In genomic region chr12:49061157-49061650, GRCh38 we compare ENCODE assay signal across 8 cellular contexts. TPM values are rescaled to one million over a fixed set of nuclear protein-coding genes. Genes with fewer than 3 reads are reported as not detected.
A peak's percentile ranks its signal among the peaks of the same experiment; 100 is the strongest.
DNase-seq lines count a peak whose midpoint lies in the region; ATAC-seq, FAIRE-seq and TF ChIP-seq lines count a peak whose summit lies in the region.

No MANE protein-coding gene starts in this region.

- ATAC-seq in left ventricle myocardium superior (no peak), GM12878 (no peak), lung (ENCODE audit: insufficient read depth, low FRiP score) (no peak), GM21381 (IDR thresholded peaks at IDR 0.05; ENCODE audit: unreplicated experiment) (no peak), GM21619 (IDR thresholded peaks at IDR 0.05; ENCODE audit: unreplicated experiment) (no peak)

- CTCF ChIA-PET in GM12878 (lab: Yijun Ruan, JAX), result interaction anchor here (7.7 to 12.5 kb wide), 2 partner anchors 25 to 36 kb away, joined by 244 to 254 read pairs; partner anchors contain the start of gene DHH

- peak overlapping the region; percentile 77 for H3K4me3 ChIP-seq in cardiac muscle cell
- peak overlapping the region; percentile 99 for H3K4me3 ChIP-seq in GM12878
- H3K4me3 ChIP-seq in lung, result peak overlapping the region; percentile 91
- H3K4me3 ChIP-seq in uterus, result peak overlapping the region; percentile 61 to 93

- H3K9me3 ChIP-seq in cardiac muscle cell (ENCODE audit: low read depth) (no peaks in the 10 kb centered on the region), GM12878 (replicated peaks; ENCODE audit: control insufficient read depth, insufficient read depth, low read length) (no peaks in the 10 kb centered on the region), lung (ENCODE audit: control insufficient read depth in 2 of 2, insufficient read depth in 1 of 2, low read length in 1 of 2) (no peaks in the 10 kb centered on the region), uterus (no peaks in the 10 kb centered on the region)

- peaks cover 52% of the 10 kb centered on the region for H3K79me2 ChIP-seq in GM12878 (ENCODE audit: control insufficient read depth, insufficient read depth, low read length)

- H3K27me3 ChIP-seq in cardiac muscle cell (no peaks in the 10 kb centered on the region), GM12878 (replicated peaks in 1 of 2; ENCODE audit: control insufficient read depth in 2 of 2, insufficient read depth in 2 of 2, low read length in 1 of 2) (no peaks in the 10 kb centered on the region), lung (ENCODE audit: control insufficient read depth, insufficient read depth) (no peaks in the 10 kb centered on the region), uterus (no peaks in the 10 kb centered on the region)

- intact Hi-C loops in left ventricle myocardium superior (cut with micrococcal nuclease) (loop anchor here (10.0 kb wide), 1 partner anchor 174 kb away; no protein-coding TSS in a partner anchor), GM12878 (cut with micrococcal nuclease; ENCODE audit: unreplicated experiment) (loop anchor here (5.0 kb wide), 1 partner anchor 51 kb away; the partner anchor contains the start of gene LMBR1L), uterus (cut with DNase I; ENCODE audit: low total_unique reads) (loop anchor here (10.0 kb wide), 1 partner anchor 64 kb away; no protein-coding TSS in a partner anchor)

- SMC1A ChIA-PET in GM12878 (lab: Charles Lee; ENCODE audit: uncharacterized antibody, unreplicated experiment), result no interaction called here

- H4K20me1 ChIP-seq in GM12878 (ENCODE audit: control insufficient read depth, insufficient read depth), result 0 out of 2 replicates have a peak, but pooled peaks cover 6% of the 10 kb centered on the region

- TF ChIP-seq POLR2A in GM12878 (IDR thresholded peaks at IDR 0.05; ENCODE audit: low read depth, low read length), result no peak
- no peak for TF ChIP-seq POLR2A in uterus (IDR thresholded peaks at IDR 0.05)

- RAD21 ChIA-PET in GM12878 (lab: Charles Lee; ENCODE audit: unreplicated experiment), result no interaction called here

- BruUV-seq in GM12878 (replicated peaks; lab: Mats Ljungman, UMichigan), result TSS peak; percentile 93

- TF ChIP-seq CTCF in cardiac muscle cell (IDR thresholded peaks at IDR 0.05; ENCODE audit: low read depth, low read length) (no peak), GM12878 (IDR thresholded peaks at IDR 0.05 in 2 of 3, conservative IDR thresholded peaks at IDR 0.05 in 1 of 3; ENCODE audit: control insufficient read depth in 2 of 3, extremely low read depth in 1 of 3, insufficient read depth in 1 of 3, low read depth in 3 of 3, low read length in 3 of 3) (no peak), lung (IDR thresholded peaks at IDR 0.05; ENCODE audit: control extremely low read depth, extremely low read depth) (no peak), uterus (IDR thresholded peaks at IDR 0.05) (no peak)

- H3K4me1 ChIP-seq in cardiac muscle cell (ENCODE audit: low read depth), result peaks cover 20% of the 10 kb centered on the region
- H3K4me1 ChIP-seq in GM12878 (ENCODE audit: control insufficient read depth, insufficient read depth, low read length), result peaks cover 6% of the 10 kb centered on the region
- H3K4me1 ChIP-seq in lung (ENCODE audit: control insufficient read depth in 2 of 2, insufficient read depth in 2 of 2, low read length in 2 of 2), result peaks cover 6 to 21% of the 10 kb centered on the region in 2 donors
- H3K4me1 ChIP-seq in uterus, result peaks cover 0 to 12% of the 10 kb centered on the region in 2 donors

- 16% methylated on average over 16 of the region's 16 CpGs for WGBS in GM12878 (ENCODE audit: insufficient coverage, insufficient replicate concordance, low lambda C conversion rate, missing lambda C conversion rate)
- 7 to 13% methylated on average over 16 of the region's 16 CpGs for WGBS in lung, 2 donors

- in situ Hi-C loops in GM12878 (cut with MboI), result loop anchor here (10.0 kb wide), 1 partner anchor 174 kb away; no protein-coding TSS in a partner anchor

- POLR2A ChIA-PET in GM12878 (lab: Charles Lee), result interaction anchor here (5.4 kb wide), 1 partner anchor 70 kb away, joined by 32 read pairs; the partner anchor contains the start of gene TUBA1B

- no peak for FAIRE-seq in GM12878 (lab: Jason Lieb, UNC)

- H3K27ac ChIP-seq in cardiac muscle cell (peak overlapping the region; percentile 99), GM12878 (ENCODE audit: control insufficient read depth, insufficient read depth) (peak overlapping the region; percentile 99), lung (ENCODE audit: low read depth in 1 of 2, low read length in 1 of 2) (peak overlapping the region; percentile 98 to 99), uterus (peak overlapping the region; percentile 94 to 98)

- H3K36me3 ChIP-seq in cardiac muscle cell, result no peaks in the 10 kb centered on the region
- H3K36me3 ChIP-seq in GM12878 (ENCODE audit: control insufficient read depth in 2 of 2, insufficient read depth in 2 of 2, low read length in 1 of 2), result no peaks in the 10 kb centered on the region
- no peaks in the 10 kb centered on the region for H3K36me3 ChIP-seq in lung (ENCODE audit: control insufficient read depth in 2 of 2, insufficient read depth in 2 of 2, low read length in 2 of 2)
- no peaks in the 10 kb centered on the region for H3K36me3 ChIP-seq in uterus

- H3K4me2 ChIP-seq in GM12878 (ENCODE audit: control insufficient read depth, insufficient read depth), result peak overlapping the region; percentile 91

- no peak for TF ChIP-seq EP300 in GM12878 (IDR thresholded peaks at IDR 0.05; ENCODE audit: borderline replicate concordance in 1 of 2, control insufficient read depth in 1 of 2, low read depth in 2 of 2, low read length in 2 of 2)

- peak overlapping the region; percentile 98 for H3K9ac ChIP-seq in GM12878 (ENCODE audit: control insufficient read depth, insufficient read depth, low read length)

- no peak for TF ChIP-seq RAD21 in GM12878 (IDR thresholded peaks at IDR 0.05; ENCODE audit: insufficient read depth, low read depth, low read length)

- DNase-seq in cardiac muscle cell (ENCODE audit: low read depth in 1 of 2, low spot score in 1 of 2), result no peak
- no peak for DNase-seq in left ventricle myocardium superior
- DNase-seq in GM12878 (ENCODE audit: low read depth, low spot score), result no peak
- DNase-seq in lung (ENCODE audit: low spot score), result no peak
- DNase-seq in uterus, result no peak
- no peak for DNase-seq in activated CD8-positive, alpha-beta memory T cell treated with anti-CD3 and anti-CD28 coated beads, Interleukin-2, amount 50 U/mL, for 48 hours

- peak overlapping the region; percentile 98 for H2AFZ ChIP-seq in GM12878 (ENCODE audit: control insufficient read depth, low read depth, low read length)

RNA-seq across cellular contexts. Expression of gene KMT2D, which starts 0.6 kb away (rescaled TPM):
- total RNA-seq in cardiac muscle cell (28.8 and 41.3 TPM in 2 replicates), left ventricle myocardium superior (43.8 TPM), GM12878 (2014; rRNA removed) (10.7 and 13.3 TPM in 2 replicates), GM12878 (2014; rRNA removed; fragmentation: Illumina TruSeq; extraction: Trizol) (9.6 and 10.8 TPM in 2 replicates), GM12878 (2021) (57.9 and 71.5 TPM in 2 replicates), lung (100 to 1,000 TPM in 1 of 2 donors, 10 to 100 TPM in 1; 58.7 to 115 TPM), uterus (100 to 1,000 TPM in 1 of 4 donors, 10 to 100 TPM in 3; 22.3 to 138 (median 38.2) TPM)
- polyA plus RNA-seq in cardiac muscle cell (31.0 and 41.3 TPM in 2 replicates), GM12878 (2011; rRNA removed) (4.6 and 7.9 TPM in 2 replicates), GM12878 (2014; fragmentation: Illumina TruSeq; extraction: Trizol) (39.7 and 45.6 TPM in 2 replicates), GM12878 (2014; fragmentation: Nextera tagmentation; extraction: Ambion mirVana) (1 to 10 TPM in 1 of 2 experiments, under 1 TPM in 1; 0.51 to 1.2 TPM), GM12878 (2014; rRNA removed) (32.7 and 33.8 TPM in 2 replicates), GM12878 (2016; fragmentation: Nextera tagmentation; extraction: Ambion mirVana) (10 to 100 TPM; 10.1 to 10.6 TPM), lung (10 to 100 TPM; 27.6 to 39.7 TPM)
- total RNA-seq in GM12878 (2013; cell fraction: nucleolus; rRNA removed), result 68.5 and 83.4 TPM in 2 replicates
- 9.2 TPM for polyA plus RNA-seq in GM12878 (2011; ENCODE audit: low read depth)
- 9.5 and 10.4 TPM in 2 replicates for polyA plus RNA-seq in GM12878 (2011; cell fraction: cytosol; rRNA removed)
- 51.4 and 63.1 TPM in 2 replicates for polyA plus RNA-seq in GM12878 (2011; cell fraction: nucleus; rRNA removed)
- polyA plus RNA-seq in GM12878 (2012), result 21.0 and 22.3 TPM in 2 replicates
- 15.4 and 17.8 TPM in 2 replicates for polyA minus RNA-seq in GM12878 (2011; rRNA and poly(A)+ RNA removed)
- 25.7 and 28.3 TPM in 2 replicates for polyA minus RNA-seq in GM12878 (2011; cell fraction: cytosol; rRNA and poly(A)+ RNA removed)
- polyA minus RNA-seq in GM12878 (2011; cell fraction: nucleus; rRNA and poly(A)+ RNA removed), result 13.2 and 31.3 TPM in 2 replicates

RNA-seq across cellular contexts. Expression of gene RHEBL1, which starts 8.6 kb away (rescaled TPM):
- total RNA-seq in cardiac muscle cell (0.42 and 1.1 TPM in 2 replicates), left ventricle myocardium superior (0.32 TPM), GM12878 (2014; rRNA removed) (8.7 and 11.0 TPM in 2 replicates), GM12878 (2014; rRNA removed; fragmentation: Illumina TruSeq; extraction: Trizol) (5.9 and 6.4 TPM in 2 replicates), GM12878 (2021) (7.2 and 7.9 TPM in 2 replicates), lung (1 to 10 TPM in 1 of 2 donors, under 1 TPM in 1; 0.51 to 2.4 TPM), uterus (under 1 TPM in 1 of 4 donors, not detected in 3; 0.37 TPM)
- polyA plus RNA-seq in cardiac muscle cell (0.94 and 1.0 TPM in 2 replicates), GM12878 (2011; rRNA removed) (13.1 and 15.3 TPM in 2 replicates), GM12878 (2014; fragmentation: Illumina TruSeq; extraction: Trizol) (5.5 and 6.2 TPM in 2 replicates), GM12878 (2014; fragmentation: Nextera tagmentation; extraction: Ambion mirVana) (10 to 100 TPM; 17.9 to 18.7 TPM), GM12878 (2014; rRNA removed) (9.2 and 11.1 TPM in 2 replicates), GM12878 (2016; fragmentation: Nextera tagmentation; extraction: Ambion mirVana) (10 to 100 TPM; 13.0 to 14.5 TPM), lung (1 to 10 TPM; 1.8 to 2.6 TPM)
- 1.9 and 3.7 TPM in 2 replicates for total RNA-seq in GM12878 (2013; cell fraction: nucleolus; rRNA removed)
- polyA plus RNA-seq in GM12878 (2011; ENCODE audit: low read depth), result 3.8 TPM
- polyA plus RNA-seq in GM12878 (2011; cell fraction: cytosol; rRNA removed), result 14.7 and 20.5 TPM in 2 replicates
- polyA plus RNA-seq in GM12878 (2011; cell fraction: nucleus; rRNA removed), result 17.4 and 22.9 TPM in 2 replicates
- polyA plus RNA-seq in GM12878 (2012), result 6.2 and 6.8 TPM in 2 replicates
- polyA minus RNA-seq in GM12878 (2011; rRNA and poly(A)+ RNA removed), result 10.1 and 13.0 TPM in 2 replicates
- 3.5 and 4.5 TPM in 2 replicates for polyA minus RNA-seq in GM12878 (2011; cell fraction: cytosol; rRNA and poly(A)+ RNA removed)
- polyA minus RNA-seq in GM12878 (2011; cell fraction: nucleus; rRNA and poly(A)+ RNA removed), result 4.4 and 5.3 TPM in 2 replicates

RNA-seq across cellular contexts. Expression of gene DHH, which starts 33.4 kb away (rescaled TPM):
- 0.36 TPM in 1 of 2 replicates, not detected in the other for total RNA-seq in cardiac muscle cell
- not detected in 2 replicates for polyA plus RNA-seq in cardiac muscle cell
- 0.52 TPM for total RNA-seq in left ventricle myocardium superior
- total RNA-seq in GM12878 (2013; cell fraction: nucleolus; rRNA removed), result 0.15 and 0.22 TPM in 2 replicates
- not detected in 2 replicates for total RNA-seq in GM12878 (2014; rRNA removed)
- 0.05 TPM in 1 of 2 replicates, not detected in the other for total RNA-seq in GM12878 (2014; rRNA removed; fragmentation: Illumina TruSeq; extraction: Trizol)
- not detected in 2 replicates for total RNA-seq in GM12878 (2021)
- not detected for polyA plus RNA-seq in GM12878 (2011; ENCODE audit: low read depth)
- polyA plus RNA-seq in GM12878 (2011; rRNA removed), result 0.01 TPM in 1 of 2 replicates, not detected in the other
- polyA plus RNA-seq in GM12878 (2011; cell fraction: cytosol; rRNA removed), result not detected in 2 replicates
- polyA plus RNA-seq in GM12878 (2011; cell fraction: nucleus; rRNA removed), result 0.03 and 0.06 TPM in 2 replicates
- not detected in 2 replicates for polyA plus RNA-seq in GM12878 (2012)
- polyA plus RNA-seq in GM12878 (2014; fragmentation: Illumina TruSeq; extraction: Trizol), result not detected in 2 replicates
- polyA plus RNA-seq in GM12878 (2014; fragmentation: Nextera tagmentation; extraction: Ambion mirVana), result not detected
- polyA plus RNA-seq in GM12878 (2014; rRNA removed), result 0.11 TPM in 1 of 2 replicates, not detected in the other
- polyA plus RNA-seq in GM12878 (2016; fragmentation: Nextera tagmentation; extraction: Ambion mirVana), result not detected
- not detected in 2 replicates for polyA minus RNA-seq in GM12878 (2011; rRNA and poly(A)+ RNA removed)
- not detected in 2 replicates for polyA minus RNA-seq in GM12878 (2011; cell fraction: cytosol; rRNA and poly(A)+ RNA removed)
- polyA minus RNA-seq in GM12878 (2011; cell fraction: nucleus; rRNA and poly(A)+ RNA removed), result under 0.01 TPM in 1 of 2 replicates, not detected in the other
- 1 to 10 TPM; 1.3 to 2.6 TPM for total RNA-seq in lung
- polyA plus RNA-seq in lung, result under 1 TPM; 0.16 to 0.64 TPM
- total RNA-seq in uterus, result 1 to 10 TPM in 2 of 4 donors, under 1 TPM in 1, not detected in 1; 0.26 to 1.7 (median 1.5) TPM

RNA-seq across cellular contexts. Expression of gene PRKAG1, which starts 42.6 kb away (rescaled TPM):
- total RNA-seq in cardiac muscle cell (40.8 and 41.0 TPM in 2 replicates), left ventricle myocardium superior (78.1 TPM), GM12878 (2014; rRNA removed) (49.5 and 58.1 TPM in 2 replicates), GM12878 (2014; rRNA removed; fragmentation: Illumina TruSeq; extraction: Trizol) (62.6 and 62.8 TPM in 2 replicates), GM12878 (2021) (43.7 and 46.4 TPM in 2 replicates), lung (10 to 100 TPM; 33.1 to 53.6 TPM), uterus (10 to 100 TPM; 34.7 to 46.6 (median 39.6) TPM)
- polyA plus RNA-seq in cardiac muscle cell (48.1 and 54.5 TPM in 2 replicates), GM12878 (2011; rRNA removed) (91.6 and 102 TPM in 2 replicates), GM12878 (2014; fragmentation: Illumina TruSeq; extraction: Trizol) (80.9 and 102 TPM in 2 replicates), GM12878 (2014; fragmentation: Nextera tagmentation; extraction: Ambion mirVana) (10 to 100 TPM; 61.5 to 70.9 TPM), GM12878 (2014; rRNA removed) (38.3 and 44.5 TPM in 2 replicates), GM12878 (2016; fragmentation: Nextera tagmentation; extraction: Ambion mirVana) (10 to 100 TPM; 58.5 to 60.3 TPM), lung (10 to 100 TPM; 45.7 to 54.5 TPM)
- 25.8 and 31.4 TPM in 2 replicates for total RNA-seq in GM12878 (2013; cell fraction: nucleolus; rRNA removed)
- 46.6 TPM for polyA plus RNA-seq in GM12878 (2011; ENCODE audit: low read depth)
- polyA plus RNA-seq in GM12878 (2011; cell fraction: cytosol; rRNA removed), result 68.6 and 71.3 TPM in 2 replicates
- polyA plus RNA-seq in GM12878 (2011; cell fraction: nucleus; rRNA removed), result 39.9 and 44.5 TPM in 2 replicates
- polyA plus RNA-seq in GM12878 (2012), result 35.3 and 41.2 TPM in 2 replicates
- 45.2 and 54.1 TPM in 2 replicates for polyA minus RNA-seq in GM12878 (2011; rRNA and poly(A)+ RNA removed)
- 14.2 and 23.2 TPM in 2 replicates for polyA minus RNA-seq in GM12878 (2011; cell fraction: cytosol; rRNA and poly(A)+ RNA removed)
- polyA minus RNA-seq in GM12878 (2011; cell fraction: nucleus; rRNA and poly(A)+ RNA removed), result 8.8 and 19.9 TPM in 2 replicates

RNA-seq across cellular contexts. Expression of gene LMBR1L, which starts 49.4 kb away (rescaled TPM):
- total RNA-seq in cardiac muscle cell (29.8 and 51.3 TPM in 2 replicates), left ventricle myocardium superior (30.7 TPM), GM12878 (2014; rRNA removed) (19.8 and 22.0 TPM in 2 replicates), GM12878 (2014; rRNA removed; fragmentation: Illumina TruSeq; extraction: Trizol) (11.8 and 13.5 TPM in 2 replicates), GM12878 (2021) (22.1 and 24.9 TPM in 2 replicates), lung (10 to 100 TPM; 38.5 to 70.1 TPM), uterus (100 to 1,000 TPM in 1 of 4 donors, 10 to 100 TPM in 3; 22.1 to 114 (median 43.2) TPM)
- polyA plus RNA-seq in cardiac muscle cell (52.9 and 56.1 TPM in 2 replicates), GM12878 (2011; rRNA removed) (34.2 and 42.6 TPM in 2 replicates), GM12878 (2014; fragmentation: Illumina TruSeq; extraction: Trizol) (23.2 and 25.9 TPM in 2 replicates), GM12878 (2014; fragmentation: Nextera tagmentation; extraction: Ambion mirVana) (1 to 10 TPM; 2.1 to 2.8 TPM), GM12878 (2014; rRNA removed) (22.4 and 24.7 TPM in 2 replicates), GM12878 (2016; fragmentation: Nextera tagmentation; extraction: Ambion mirVana) (10 to 100 TPM; 18.0 to 20.3 TPM), lung (10 to 100 TPM; 34.8 to 39.0 TPM)
- total RNA-seq in GM12878 (2013; cell fraction: nucleolus; rRNA removed), result 127 and 140 TPM in 2 replicates
- polyA plus RNA-seq in GM12878 (2011; ENCODE audit: low read depth), result 21.9 TPM
- polyA plus RNA-seq in GM12878 (2011; cell fraction: cytosol; rRNA removed), result 31.5 and 44.0 TPM in 2 replicates
- 202 and 308 TPM in 2 replicates for polyA plus RNA-seq in GM12878 (2011; cell fraction: nucleus; rRNA removed)
- polyA plus RNA-seq in GM12878 (2012), result 41.1 and 42.3 TPM in 2 replicates
- polyA minus RNA-seq in GM12878 (2011; rRNA and poly(A)+ RNA removed), result 43.9 and 52.4 TPM in 2 replicates
- polyA minus RNA-seq in GM12878 (2011; cell fraction: cytosol; rRNA and poly(A)+ RNA removed), result 14.8 and 18.7 TPM in 2 replicates
- polyA minus RNA-seq in GM12878 (2011; cell fraction: nucleus; rRNA and poly(A)+ RNA removed), result 60.1 and 63.5 TPM in 2 replicates
